Comparison of ENCODE assay signal across 1 cellular context in the genomic region with DNA sequence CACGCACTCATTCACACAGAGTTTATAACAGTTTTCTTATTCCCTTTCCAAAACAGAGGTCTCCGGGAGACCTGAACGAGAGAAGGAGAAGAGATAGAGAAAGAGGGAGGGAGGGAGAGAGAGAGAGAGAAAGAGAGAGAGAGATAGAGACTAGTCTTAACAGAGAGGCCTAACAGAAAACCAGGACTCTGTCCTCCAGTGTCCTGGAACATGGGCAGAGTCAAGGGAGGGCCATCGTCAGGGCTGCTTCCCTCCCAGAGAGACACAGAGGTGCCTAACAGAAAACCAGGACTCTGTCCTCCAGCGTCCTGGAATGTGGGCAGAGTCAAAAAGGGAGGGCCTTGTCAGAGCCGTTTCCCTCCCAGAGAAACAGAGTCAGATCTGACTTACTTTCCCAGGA.
TF ChIP-seq lines count a peak whose summit lies in the region.

No MANE protein-coding gene starts in this region.

TF ChIP-seq in GM23338, 12 proteins besides CTCF, POLR2A, EP300 and RAD21 (continued from another document):
- TF ChIP-seq JUNB (IDR thresholded peaks at IDR 0.05; ENCODE audit: unreplicated experiment) (no peak), ZNF331 (CRISPR knock-in tag; IDR thresholded peaks at IDR 0.05; ENCODE audit: low read depth) (no peak)
